2 cellular contexts compared by ENCODE assay signal in genomic region chr20:5627463-5628050, GRCh38.
TF ChIP-seq lines count a peak whose summit lies in the region.

No MANE protein-coding gene starts in this region.

TF ChIP-seq in HEK293, 187 proteins besides CTCF, POLR2A, EP300 and RAD21:
- TF ChIP-seq ZNF626 (tag by site-specific recombination; IDR thresholded peaks at IDR 0.05) (no peak), OVOL3 (tag by site-specific recombination; IDR thresholded peaks at IDR 0.05) (no peak), ZBTB7A (tag by site-specific recombination; IDR thresholded peaks at IDR 0.05; ENCODE audit: low read depth) (no peak), REST (tag by site-specific recombination; IDR thresholded peaks at IDR 0.05) (no peak), ZNF513 (tag by site-specific recombination; IDR thresholded peaks at IDR 0.05) (0 out of 2 replicates have a peak, but pooled peaks have one; percentile 21), TRIM28 (IDR thresholded peaks at IDR 0.05; ENCODE audit: borderline replicate concordance, low read length) (no peak), ZNF133 (tag by site-specific recombination; IDR thresholded peaks at IDR 0.05) (no peak)
- TF ChIP-seq, protein P1, sequence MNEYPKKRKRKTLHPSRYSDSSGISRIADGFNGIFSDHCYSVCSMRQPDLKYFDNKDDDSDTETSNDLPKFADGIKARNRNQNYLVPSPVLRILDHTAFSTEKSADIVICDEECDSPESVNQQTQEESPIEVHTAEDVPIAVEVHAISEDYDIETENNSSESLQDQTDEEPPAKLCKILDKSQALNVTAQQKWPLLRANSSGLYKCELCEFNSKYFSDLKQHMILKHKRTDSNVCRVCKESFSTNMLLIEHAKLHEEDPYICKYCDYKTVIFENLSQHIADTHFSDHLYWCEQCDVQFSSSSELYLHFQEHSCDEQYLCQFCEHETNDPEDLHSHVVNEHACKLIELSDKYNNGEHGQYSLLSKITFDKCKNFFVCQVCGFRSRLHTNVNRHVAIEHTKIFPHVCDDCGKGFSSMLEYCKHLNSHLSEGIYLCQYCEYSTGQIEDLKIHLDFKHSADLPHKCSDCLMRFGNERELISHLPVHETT (tag by site-specific recombination; IDR thresholded peaks at IDR 0.05): no peak

TF ChIP-seq in GM12878, 131 proteins besides CTCF, POLR2A, EP300 and RAD21:
- TF ChIP-seq, protein P2, sequence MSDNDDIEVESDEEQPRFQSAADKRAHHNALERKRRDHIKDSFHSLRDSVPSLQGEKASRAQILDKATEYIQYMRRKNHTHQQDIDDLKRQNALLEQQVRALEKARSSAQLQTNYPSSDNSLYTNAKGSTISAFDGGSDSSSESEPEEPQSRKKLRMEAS (IDR thresholded peaks at IDR 0.05; ENCODE audit: low read depth, low read length): no peak
- TF ChIP-seq STAT3 (IDR thresholded peaks at IDR 0.05; ENCODE audit: low read depth, low read length) (no peak), ZBTB11 (CRISPR knock-in tag; IDR thresholded peaks at IDR 0.05) (no peak), DPF2 (IDR thresholded peaks at IDR 0.05) (no peak), JUNB (IDR thresholded peaks at IDR 0.05) (no peak), TCF12 (IDR thresholded peaks at IDR 0.05; ENCODE audit: low read depth, low read length) (no peak)
